Comparison of ENCODE assay signal across 9 cellular contexts in genomic region chr6:33812669-33813068, GRCh38. TPM values are rescaled to one million over a fixed set of nuclear protein-coding genes. Genes with fewer than 3 reads are reported as not detected.
DNase-seq lines count a peak whose midpoint lies in the region; ATAC-seq, FAIRE-seq and TF ChIP-seq lines count a peak whose summit lies in the region.
"Had no signal": no experiment of that assay in that cellular context is flagged by ENCODE, and none has a peak within 500 bp of the region (broad histone marks: within the 10 kb centered on the region; RNA-seq: fewer than 3 reads in every experiment).

No MANE protein-coding gene starts in this region.

- intact Hi-C loops in A673 (cut with micrococcal nuclease; ENCODE audit: unreplicated experiment) = no loop called here

- no peaks in the 10 kb centered on the region for H3K27me3 ChIP-seq in A673 (replicated peaks; ENCODE audit: insufficient read depth, low read depth, low read length, poor library complexity)

- H3K27me3 Mint-ChIP-seq in activated naive CD8-positive, alpha-beta T cell treated with anti-CD3 and anti-CD28 coated beads, Interleukin-2, amount 10 ng/mL, durations not matched to agents 7 days and 5 days = peaks cover 47% of the 10 kb centered on the region
- peaks cover 92% of the 10 kb centered on the region for H3K27me3 Mint-ChIP-seq in stimulated activated naive CD8-positive, alpha-beta T cell treated with anti-CD3 and anti-CD28 coated beads, Interleukin-15, amount 100 ng/mL, for 72 hours

- DNase-seq in A673 (ENCODE audit: low spot score) = peak; percentile 74
- peak; percentile 64 for DNase-seq in GM12892 (ENCODE audit: insufficient read length)
- DNase-seq in NCI-H2227 treated with DMSO at 0.1 percent for 48 hours (lab: John Stamatoyannopoulos, UW) = peak; percentile 61
- peak; percentile 73 for DNase-seq in activated naive CD8-positive, alpha-beta T cell treated with anti-CD3 and anti-CD28 coated beads, Interleukin-2, amount 10 ng/mL, durations not matched to agents 7 days and 5 days
- DNase-seq in iPS-NIHi11 (ENCODE audit: low spot score) = peak; percentile 89
- peak; percentile 25 to 32 for DNase-seq in stimulated activated naive CD8-positive, alpha-beta T cell treated with anti-CD3 and anti-CD28 coated beads, Interleukin-15, amount 100 ng/mL, for 72 hours

- TF ChIP-seq CTCF in A673 (conservative IDR thresholded peaks at IDR 0.05; ENCODE audit: low read depth, low read length) = no peak

- no peak overlapping the region for H3K27ac ChIP-seq in A673 (ENCODE audit: low read depth, low read length, poor library complexity, severe bottlenecking)

- H3K9me3 Mint-ChIP-seq in activated naive CD8-positive, alpha-beta T cell treated with anti-CD3 and anti-CD28 coated beads, Interleukin-2, amount 10 ng/mL, durations not matched to agents 7 days and 5 days = no peaks in the 10 kb centered on the region
- H3K9me3 Mint-ChIP-seq in stimulated activated naive CD8-positive, alpha-beta T cell treated with anti-CD3 and anti-CD28 coated beads, Interleukin-15, amount 100 ng/mL, for 72 hours = no peaks in the 10 kb centered on the region

- POLR2A ChIA-PET in A673 (lab: Charles Lee; ENCODE audit: low non-redundant PET) = no interaction called here
- POLR2A ChIA-PET in activated naive CD8-positive, alpha-beta T cell treated with anti-CD3 and anti-CD28 coated beads, Interleukin-2, amount 10 ng/mL, durations not matched to agents 7 days and 5 days (lab: Charles Lee) = no interaction called here

- no peak overlapping the region for H3K27ac Mint-ChIP-seq in activated naive CD8-positive, alpha-beta T cell treated with anti-CD3 and anti-CD28 coated beads, Interleukin-2, amount 10 ng/mL, durations not matched to agents 7 days and 5 days
- H3K27ac Mint-ChIP-seq in stimulated activated naive CD8-positive, alpha-beta T cell treated with anti-CD3 and anti-CD28 coated beads, Interleukin-15, amount 100 ng/mL, for 72 hours = no peak overlapping the region
- H3K27ac Mint-ChIP-seq: activated naive CD8-positive, alpha-beta T cell had no signal

- no peak for TF ChIP-seq POLR2A in GM12892 (IDR thresholded peaks at IDR 0.05; ENCODE audit: low read depth, low read length)

- H3K4me1 Mint-ChIP-seq in activated naive CD8-positive, alpha-beta T cell treated with anti-CD3 and anti-CD28 coated beads, Interleukin-2, amount 10 ng/mL, durations not matched to agents 7 days and 5 days = peaks cover 9% of the 10 kb centered on the region
- peaks cover 17% of the 10 kb centered on the region for H3K4me1 Mint-ChIP-seq in stimulated activated naive CD8-positive, alpha-beta T cell treated with anti-CD3 and anti-CD28 coated beads, Interleukin-15, amount 100 ng/mL, for 72 hours

- H3K4me3 ChIP-seq in A673 (ENCODE audit: low read depth, low read length, poor library complexity, severe bottlenecking) = no peak overlapping the region

- H3K9me3 ChIP-seq in A673 (ENCODE audit: low read depth, low read length, poor library complexity, severe bottlenecking) = no peaks in the 10 kb centered on the region

- CTCF ChIA-PET in A673 (lab: Charles Lee) = interaction anchor here (0.7 kb wide), 1 partner anchor 1367 kb away, joined by 3 read pairs; no protein-coding TSS in a partner anchor

- BruUV-seq in A673 (replicated peaks; lab: Mats Ljungman, UMichigan) = no TSS peak

- FAIRE-seq in GM12892 (lab: Jason Lieb, UNC) = no peak

- H3K36me3 ChIP-seq in A673 (ENCODE audit: insufficient read depth, low read length, poor library complexity, severe bottlenecking) = no peaks in the 10 kb centered on the region

- H3K4me3 Mint-ChIP-seq in activated naive CD8-positive, alpha-beta T cell treated with anti-CD3 and anti-CD28 coated beads, Interleukin-2, amount 10 ng/mL, durations not matched to agents 7 days and 5 days = no peak overlapping the region
- H3K4me3 Mint-ChIP-seq in stimulated activated naive CD8-positive, alpha-beta T cell treated with anti-CD3 and anti-CD28 coated beads, Interleukin-15, amount 100 ng/mL, for 72 hours = no peak overlapping the region
- H3K4me3 Mint-ChIP-seq: activated naive CD8-positive, alpha-beta T cell had no signal

- peak; percentile 54 for ATAC-seq in activated naive CD8-positive, alpha-beta T cell treated with anti-CD3 and anti-CD28 coated beads, Interleukin-2, amount 10 ng/mL, durations not matched to agents 7 days and 5 days (ENCODE audit: low read depth)
- no peak for ATAC-seq in stimulated activated naive CD8-positive, alpha-beta T cell treated with anti-CD3 and anti-CD28 coated beads, Interleukin-15, amount 100 ng/mL, for 72 hours
- ATAC-seq in HG02623 (IDR thresholded peaks at IDR 0.05; ENCODE audit: unreplicated experiment) (no peak), GM21390 (IDR thresholded peaks at IDR 0.05; ENCODE audit: unreplicated experiment) (no peak)

- no peaks in the 10 kb centered on the region for H3K36me3 Mint-ChIP-seq in activated naive CD8-positive, alpha-beta T cell treated with anti-CD3 and anti-CD28 coated beads, Interleukin-2, amount 10 ng/mL, durations not matched to agents 7 days and 5 days
- H3K36me3 Mint-ChIP-seq: activated naive CD8-positive, alpha-beta T cell had no signal

- H3K4me1 ChIP-seq in A673 (ENCODE audit: insufficient read depth, low read length, poor library complexity, severe bottlenecking) = peaks cover 35% of the 10 kb centered on the region

RNA-seq across cellular contexts. Expression of gene MLN, which starts 8.9 kb away (rescaled TPM):
- not detected in 2 replicates for total RNA-seq in A673 (2021)
- polyA plus RNA-seq in GM12892 (2012; ENCODE audit: missing spikeins) = not detected
- total RNA-seq in activated naive CD8-positive, alpha-beta T cell treated with anti-CD3 and anti-CD28 coated beads, Interleukin-2, amount 10 ng/mL, durations not matched to agents 7 days and 5 days = not detected

RNA-seq across cellular contexts. Expression of gene LEMD2, which starts 23.7 kb away (rescaled TPM):
- total RNA-seq in A673 (2021) = 75.8 and 76.0 TPM in 2 replicates
- 19.7 TPM for polyA plus RNA-seq in GM12892 (2012; ENCODE audit: missing spikeins)
- total RNA-seq in activated naive CD8-positive, alpha-beta T cell treated with anti-CD3 and anti-CD28 coated beads, Interleukin-2, amount 10 ng/mL, durations not matched to agents 7 days and 5 days = 10 to 100 TPM; 83.9 to 84.7 TPM

Comparison
In these comparisons a context has a peak if more than half of its experiments do, and no peak if none do; other contexts are left out.
1. DNase-seq: peak in every context shown above with its lines; median percentile 89 in iPS-NIHi11; 74 in A673; 73 in activated naive CD8-positive, alpha-beta T cell treated with anti-CD3 and anti-CD28 coated beads, Interleukin-2, amount 10 ng/mL, durations not matched to agents 7 days and 5 days; 64 in GM12892; 61 in NCI-H2227 treated with DMSO at 0.1 percent for 48 hours; 28 in stimulated activated naive CD8-positive, alpha-beta T cell treated with anti-CD3 and anti-CD28 coated beads, Interleukin-15, amount 100 ng/mL, for 72 hours.